20 cellular contexts compared by ENCODE assay signal in the genomic region with DNA sequence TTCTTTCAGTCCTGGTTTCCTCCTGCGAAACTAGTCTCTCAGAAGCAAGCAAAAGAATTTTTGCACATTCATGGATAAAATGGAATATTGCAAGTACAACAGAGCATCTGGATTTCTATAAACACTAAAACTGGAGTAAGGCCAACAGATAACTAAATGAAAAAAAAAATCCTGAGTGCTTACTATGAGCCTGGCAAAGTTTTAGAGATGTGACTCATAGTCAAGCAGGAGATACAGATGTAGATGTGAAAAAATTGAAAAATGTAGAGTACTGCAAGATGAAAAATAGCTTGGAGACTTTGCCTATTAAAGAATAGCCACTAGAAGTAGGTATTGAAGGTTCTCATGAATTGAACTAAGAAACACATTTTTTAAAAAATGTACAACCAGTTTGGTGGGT.
DNase-seq lines count a peak whose midpoint lies in the region; ATAC-seq, FAIRE-seq and TF ChIP-seq lines count a peak whose summit lies in the region.
"Had no signal": no experiment of that assay in that cellular context is flagged by ENCODE, and none has a peak within 500 bp of the region (broad histone marks: within the 10 kb centered on the region; RNA-seq: fewer than 3 reads in every experiment).

No MANE protein-coding gene starts in this region.

- peaks cover 13% of the 10 kb centered on the region for H3F3A ChIP-seq in smooth muscle cell (ENCODE audit: low read depth)

- DNase-seq in HFF-Myc (ENCODE audit: extremely low read depth, low read depth), result peak; percentile 39
- DNase-seq in amniotic stem cell (lab: John Stamatoyannopoulos, UW), result peak; percentile 41
- peak; percentile 78 for DNase-seq in fibroblast of pulmonary artery (ENCODE audit: low read depth)
- no peak for DNase-seq in smooth muscle cell (lab: John Stamatoyannopoulos, UW; ENCODE audit: unreplicated experiment)
- no peak for DNase-seq in HTR-8/SVneo (ENCODE audit: insufficient read length, low spot score)
- no peak for DNase-seq in NCI-H187 (lab: John Stamatoyannopoulos, UW)
- DNase-seq: activated CD8-positive, alpha-beta T cell treated with anti-CD3 and anti-CD28 coated beads for 36 hours; activated T-cell treated with anti-CD3 and anti-CD28 coated beads, Interleukin-2, amount 50 U/mL, for 48 hours; C1 segment of cervical spinal cord; cerebellar nuclear complex; DMS153; endodermal cell; NCI-H187 treated with DMSO at 0.1 percent for 48 hours; NCI-H446; posterior cingulate gyrus; Right ventricle myocardium superior; small intestine had no signal

- H4K20me1 ChIP-seq in smooth muscle cell (ENCODE audit: low read depth), result no peaks in the 10 kb centered on the region

- no peak overlapping the region for H3K4me3 ChIP-seq in HFF-Myc (replicated peaks; ENCODE audit: low read depth, low read length)
- no peak overlapping the region for H3K4me3 ChIP-seq in fibroblast of pulmonary artery (replicated peaks; ENCODE audit: low read depth, low read length)
- H3K4me3 ChIP-seq in smooth muscle cell, result no peak overlapping the region

- no peak for FAIRE-seq in HTR-8/SVneo (lab: Jason Lieb, UNC)
- FAIRE-seq: small intestine had no signal

- H3K4me2 ChIP-seq in smooth muscle cell, result peak overlapping the region; percentile 50

- H3K79me2 ChIP-seq in smooth muscle cell (ENCODE audit: low read depth), result no peaks in the 10 kb centered on the region

- no peaks in the 10 kb centered on the region for H3K9me3 ChIP-seq in smooth muscle cell (replicated peaks; ENCODE audit: low read depth)

- TF ChIP-seq CTCF in HFF-Myc (IDR thresholded peaks at IDR 0.05; ENCODE audit: low read depth, low read length, missing control alignments) (no peak), fibroblast of pulmonary artery (IDR thresholded peaks at IDR 0.05; ENCODE audit: low read length, missing control alignments) (no peak), smooth muscle cell (IDR thresholded peaks at IDR 0.05; ENCODE audit: borderline replicate concordance, insufficient read depth, poor library complexity, severe bottlenecking) (no peak)

- ATAC-seq in HG02759 (IDR thresholded peaks at IDR 0.05; ENCODE audit: unreplicated experiment), result no peak
- ATAC-seq: activated CD8-positive, alpha-beta T cell treated with anti-CD3 and anti-CD28 coated beads for 36 hours; activated naive CD4-positive, alpha-beta T cell treated with anti-CD3 and anti-CD28 coated beads, Interleukin-2, amount 50 U/mL, for 72 hours; HCT116 had no signal

- H2AFZ ChIP-seq in smooth muscle cell (ENCODE audit: low read depth), result no peak overlapping the region

- no peaks in the 10 kb centered on the region for H3K27me3 ChIP-seq in smooth muscle cell (ENCODE audit: low read depth)

- H3K9ac ChIP-seq in smooth muscle cell (ENCODE audit: low read depth), result no peak overlapping the region

- H3K27ac ChIP-seq in smooth muscle cell (ENCODE audit: low read depth), result no peak overlapping the region

- H3K36me3 ChIP-seq in smooth muscle cell (ENCODE audit: low read depth), result no peaks in the 10 kb centered on the region

- 9% methylated on average over 1 of the region's 1 CpG for WGBS in smooth muscle cell (ENCODE audit: low lambda C conversion rate)

- H3K4me1 ChIP-seq in smooth muscle cell (ENCODE audit: low read depth), result no peaks in the 10 kb centered on the region

Comparison
In these comparisons a context has a peak if more than half of its experiments do, and no peak if none do; other contexts are left out.
1. DNase-seq: peak in HFF-Myc (single experiment), amniotic stem cell (single experiment) and fibroblast of pulmonary artery (single experiment); none in smooth muscle cell (single experiment), HTR-8/SVneo (single experiment) and NCI-H187 (0 of 2).